In the genomic region with DNA sequence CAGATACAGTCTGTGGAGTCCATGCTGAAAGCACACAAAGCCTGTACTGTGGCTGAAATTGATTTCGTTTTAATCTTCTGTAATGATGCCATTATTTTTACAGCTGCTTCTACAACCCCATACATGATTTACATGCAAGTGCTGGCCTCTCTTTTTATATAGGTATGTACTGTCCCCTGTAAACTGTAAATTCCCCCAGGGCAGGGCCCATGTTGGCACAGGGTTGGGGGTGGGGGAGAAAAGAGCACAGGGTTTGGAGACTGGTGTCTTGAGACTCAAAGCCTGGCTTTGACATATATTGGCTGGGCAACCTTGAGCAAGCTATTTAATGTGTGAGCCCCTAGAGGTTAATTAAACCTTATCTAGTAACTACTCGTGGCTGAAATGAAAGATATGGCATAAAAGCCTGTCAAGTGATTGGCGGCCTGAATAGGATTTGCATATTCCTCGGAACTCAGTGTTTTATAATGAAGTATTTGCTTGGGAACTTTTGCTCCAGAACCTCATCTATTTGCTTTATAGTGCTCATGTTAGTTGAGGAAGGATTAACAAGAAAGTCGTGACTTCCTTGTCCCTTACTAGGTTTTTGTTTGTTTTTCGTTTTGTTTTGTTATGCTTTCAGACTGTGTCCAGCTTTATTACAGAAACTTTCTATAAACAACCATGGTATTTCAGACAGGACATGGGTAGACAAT, we compare ENCODE assay signal across 22 cellular contexts. TPM values are rescaled to one million over a fixed set of nuclear protein-coding genes. Genes with fewer than 3 reads are reported as not detected.
A peak's percentile ranks its signal among the peaks of the same experiment; 100 is the strongest.
DNase-seq lines count a peak whose midpoint lies in the region; TF ChIP-seq lines count a peak whose summit lies in the region.
"Had no signal": no experiment of that assay in that cellular context is flagged by ENCODE, and none has a peak within 500 bp of the region (broad histone marks: within the 10 kb centered on the region; RNA-seq: fewer than 3 reads in every experiment).

No MANE protein-coding gene starts in this region.

- intact Hi-C loops in posterior vena cava (cut with DNase I): no loop called here

- H3K4me1 ChIP-seq in OCI-LY3 (ENCODE audit: low read length) (no peaks in the 10 kb centered on the region), MM.1S (ENCODE audit: low read length) (no peaks in the 10 kb centered on the region)

- no peak overlapping the region for H3K4me3 ChIP-seq in OCI-LY3 (ENCODE audit: low read length)
- H3K4me3 ChIP-seq in MM.1S (ENCODE audit: low read length): no peak overlapping the region

- H3K9me3 Mint-ChIP-seq in neural crest cell: no peaks in the 10 kb centered on the region
- H3K9me3 Mint-ChIP-seq: T-helper 2 cell treated with Interferon-gamma antibody and Interleukin-4, amounts not matched to agents 5 μg/mL and 100 μg/mL, for 36 hours had no signal

- H3K4me3 Mint-ChIP-seq in neural crest cell: no peak overlapping the region
- H3K4me3 Mint-ChIP-seq: CD8-positive, alpha-beta memory T cell; T-helper 2 cell treated with Interferon-gamma antibody and Interleukin-4, amounts not matched to agents 5 μg/mL and 100 μg/mL, for 36 hours had no signal

- H3K36me3 Mint-ChIP-seq in neural crest cell (ENCODE audit: low read depth): no peaks in the 10 kb centered on the region
- H3K36me3 Mint-ChIP-seq: CD8-positive, alpha-beta memory T cell had no signal

- H3K9me2 ChIP-seq in MM.1S (replicated peaks; ENCODE audit: insufficient read depth, low read length): no peaks in the 10 kb centered on the region

- TF ChIP-seq CTCF in OCI-LY3 (IDR thresholded peaks at IDR 0.05; ENCODE audit: low read depth, low read length): no peak
- TF ChIP-seq CTCF in neural crest cell (conservative IDR thresholded peaks at IDR 0.05): no peak
- TF ChIP-seq CTCF in MM.1S (IDR thresholded peaks at IDR 0.05; ENCODE audit: low read length): no peak

- H3K36me3 ChIP-seq in OCI-LY3 (replicated peaks; ENCODE audit: low read depth, low read length): no peaks in the 10 kb centered on the region
- no peaks in the 10 kb centered on the region for H3K36me3 ChIP-seq in MM.1S (replicated peaks; ENCODE audit: insufficient read depth, low read length)

- peak overlapping the region; percentile 12 for H3K27ac Mint-ChIP-seq in neural crest cell (ENCODE audit: unreplicated experiment)
- H3K27ac Mint-ChIP-seq: CD8-positive, alpha-beta memory T cell; T-helper 2 cell treated with Interferon-gamma antibody and Interleukin-4, amounts not matched to agents 5 μg/mL and 100 μg/mL, for 36 hours had no signal

- no peak overlapping the region for H3K27ac ChIP-seq in OCI-LY3 (ENCODE audit: low read length)
- no peak overlapping the region for H3K27ac ChIP-seq in MM.1S (ENCODE audit: low read length)
- H3K27ac ChIP-seq: RWPE1 had no signal

- H3K9ac ChIP-seq in OCI-LY3 (ENCODE audit: low read length) (no peak overlapping the region), MM.1S (ENCODE audit: low read length) (no peak overlapping the region)

- H3F3A ChIP-seq in MM.1S (ENCODE audit: insufficient read depth, low read length): no peaks in the 10 kb centered on the region

- H4K20me1 ChIP-seq in OCI-LY3 (ENCODE audit: insufficient read depth, low read length) (no peaks in the 10 kb centered on the region), MM.1S (ENCODE audit: insufficient read depth, low read length) (no peaks in the 10 kb centered on the region)

- H2AFZ ChIP-seq in OCI-LY3 (ENCODE audit: low read depth, low read length) (0 out of 2 replicates have a peak overlapping the region, but pooled peaks have one; percentile 54), MM.1S (ENCODE audit: low read length) (no peak overlapping the region)

- peaks cover 5% of the 10 kb centered on the region for H3K27me3 Mint-ChIP-seq in neural crest cell (ENCODE audit: low read depth)

- DNase-seq in NCI-H748 (lab: John Stamatoyannopoulos, UW; ENCODE audit: unreplicated experiment) (peak; percentile 8), NCI-H748 treated with DMSO at 0.1 percent for 48 hours (lab: John Stamatoyannopoulos, UW) (no peak), NCI-H1048 (lab: John Stamatoyannopoulos, UW) (peak; percentile 82), neural crest cell (ENCODE audit: low read depth, low spot score) (no peak), MM.1S (no peak), NCI-H446 treated with DMSO at 0.1 percent for 48 hours (lab: John Stamatoyannopoulos, UW) (no peak), posterior vena cava (ENCODE audit: low spot score) (no peak)
- DNase-seq: C1 segment of cervical spinal cord; CD8-positive, alpha-beta memory T cell; HCEC 1CT; IMR-90; KG1; NCI-H1092; NCI-H1417 treated with DMSO at 0.1 percent for 48 hours; NCI-H2029; NCI-H446; NCI-H774; SHP77; T-helper 1 cell had no signal

- H3K4me2 ChIP-seq in OCI-LY3 (ENCODE audit: low read length) (no peak overlapping the region), MM.1S (ENCODE audit: low read depth, low read length) (no peak overlapping the region)

- H3K9me3 ChIP-seq in OCI-LY3 (ENCODE audit: insufficient read depth, low read length) (no peaks in the 10 kb centered on the region), MM.1S (replicated peaks; ENCODE audit: insufficient read depth, low read length) (no peaks in the 10 kb centered on the region)

- H3K79me2 ChIP-seq in OCI-LY3 (ENCODE audit: low read length): no peaks in the 10 kb centered on the region
- no peaks in the 10 kb centered on the region for H3K79me2 ChIP-seq in MM.1S (ENCODE audit: low read length)

- H3K27me3 ChIP-seq in OCI-LY3 (ENCODE audit: low read depth, low read length) (no peaks in the 10 kb centered on the region), MM.1S (replicated peaks; ENCODE audit: insufficient read depth, low read length) (no peaks in the 10 kb centered on the region)

- H3K4me1 Mint-ChIP-seq in neural crest cell: no peaks in the 10 kb centered on the region
- H3K4me1 Mint-ChIP-seq: CD8-positive, alpha-beta memory T cell had no signal

RNA-seq across cellular contexts. Expression of gene KLF4, which starts 34.0 kb away (rescaled TPM):
- total RNA-seq in neural crest cell (not detected in 2 replicates), posterior vena cava (100 to 1,000 TPM in 1 of 2 donors, 10 to 100 TPM in 1; 82.4 to 151 TPM)

Comparison
In these comparisons a context has a peak if more than half of its experiments do, and no peak if none do; other contexts are left out.
1. DNase-seq: peak in NCI-H748 (single experiment) and NCI-H1048 (single experiment); none in NCI-H748 treated with DMSO at 0.1 percent for 48 hours (single experiment), neural crest cell (single experiment), MM.1S (single experiment), NCI-H446 treated with DMSO at 0.1 percent for 48 hours (single experiment) and posterior vena cava (single experiment).
2. RNA of gene KLF4, which starts 34.0 kb away (total RNA-seq): 82.4 to 151 TPM in posterior vena cava; not detected in neural crest cell; every median in the first group is over 10 times any median in the second.